In genomic region chr4:151644625-151645024, GRCh38 we compare ENCODE assay signal across 1 cellular context.
A peak's percentile ranks its signal among the peaks of the same experiment; 100 is the strongest.
TF ChIP-seq lines count a peak whose summit lies in the region.

No MANE protein-coding gene starts in this region.

TF ChIP-seq in H1, 55 proteins besides CTCF, POLR2A, EP300 and RAD21:
- TF ChIP-seq MAX (IDR thresholded peaks at IDR 0.05) (no peak), TAF7 (optimal IDR thresholded peaks at IDR 0.05; ENCODE audit: borderline replicate concordance, low read depth, low read length) (no peak), SP1 (IDR thresholded peaks at IDR 0.05; ENCODE audit: low read depth, low read length) (no peak), SIX5 (IDR thresholded peaks at IDR 0.05; ENCODE audit: low read depth, low read length) (no peak), CREB1 (IDR thresholded peaks at IDR 0.05) (no peak), CHD1 (IDR thresholded peaks at IDR 0.05; ENCODE audit: low read depth, low read length) (no peak), SUZ12 (IDR thresholded peaks at IDR 0.05; ENCODE audit: low read length) (no peak), HDAC2 (IDR thresholded peaks at IDR 0.05; ENCODE audit: borderline replicate concordance in 1 of 2, low read depth in 2 of 2, low read length in 2 of 2) (peak in 1 of 2 experiments; percentile 50; a peak in 1 of 4 replicates), ATF3 (IDR thresholded peaks at IDR 0.05; ENCODE audit: insufficient read depth, low read depth, low read length) (no peak), E2F6 (IDR thresholded peaks at IDR 0.05) (no peak), CBX8 (IDR thresholded peaks at IDR 0.05; ENCODE audit: borderline replicate concordance, low read depth, low read length) (no peak), KDM1A (IDR thresholded peaks at IDR 0.05; ENCODE audit: borderline replicate concordance, low read length) (peak; percentile 38; the same call in 1 of the 2 replicates), SAP30 (IDR thresholded peaks at IDR 0.05; ENCODE audit: insufficient read depth, insufficient replicate concordance, low read length) (no peak)
